In genomic region chr13:36298535-36299068, GRCh38 we compare ENCODE assay signal across 9 cellular contexts. TPM values are rescaled to one million over a fixed set of nuclear protein-coding genes. Genes with fewer than 3 reads are reported as not detected.
A peak's percentile ranks its signal among the peaks of the same experiment; 100 is the strongest.
DNase-seq lines count a peak whose midpoint lies in the region; ATAC-seq, FAIRE-seq and TF ChIP-seq lines count a peak whose summit lies in the region.
"Had no signal": no experiment of that assay in that cellular context is flagged by ENCODE, and none has a peak within 500 bp of the region (broad histone marks: within the 10 kb centered on the region; RNA-seq: fewer than 3 reads in every experiment).

No MANE protein-coding gene starts in this region.

- no peak for TF ChIP-seq EP300 in A549 (IDR thresholded peaks at IDR 0.05)

- TF ChIP-seq CTCF in A549 (IDR thresholded peaks at IDR 0.05): no peak
- TF ChIP-seq CTCF in HL-60 (IDR thresholded peaks at IDR 0.05; ENCODE audit: insufficient read depth, low read length): no peak
- TF ChIP-seq CTCF in brain microvascular endothelial cell (IDR thresholded peaks at IDR 0.05; ENCODE audit: low read depth, low read length, missing control alignments): no peak
- no peak for TF ChIP-seq CTCF in uterus (IDR thresholded peaks at IDR 0.05)

- ATAC-seq in A549: no peak
- no peak for ATAC-seq in HG02571 (IDR thresholded peaks at IDR 0.05; ENCODE audit: unreplicated experiment)

- no peak for TF ChIP-seq RAD21 in A549 (conservative IDR thresholded peaks at IDR 0.05 in 1 of 2, IDR thresholded peaks at IDR 0.05 in 1 of 2)

- no peak for TF ChIP-seq POLR2A in A549 (IDR thresholded peaks at IDR 0.05; ENCODE audit: low read length)
- no peak for TF ChIP-seq POLR2A in uterus (IDR thresholded peaks at IDR 0.05)

- H3K9me3 ChIP-seq in A549 (no peaks in the 10 kb centered on the region), muscle layer of duodenum (ENCODE audit: control insufficient read depth in 1 of 2, low read length in 2 of 2) (no peaks in the 10 kb centered on the region), uterus (no peaks in the 10 kb centered on the region)

- intact Hi-C loops in uterus (cut with DNase I; ENCODE audit: low total_unique reads): no loop called here

- H3K4me3 ChIP-seq in A549: no peak overlapping the region
- H3K4me3 ChIP-seq in HL-60 (replicated peaks; ENCODE audit: insufficient read depth, low read length): peak overlapping the region; percentile 80
- H3K4me3 ChIP-seq in brain microvascular endothelial cell (ENCODE audit: low read depth, low read length): peak overlapping the region; percentile 72
- H3K4me3 ChIP-seq in muscle layer of duodenum (ENCODE audit: low read depth in 1 of 2, low read length in 2 of 2): peak overlapping the region; percentile 78 to 81
- no peak overlapping the region for H3K4me3 ChIP-seq in uterus

- FAIRE-seq in A549 (lab: Jason Lieb, UNC): no peak

- POLR2A ChIA-PET in A549 (lab: Yijun Ruan, JAX): no interaction called here

- H3K4me2 ChIP-seq in A549: peak overlapping the region; percentile 86

- 80% methylated on average over 4 of the region's 4 CpGs for WGBS in A549 (ENCODE audit: missing lambda C conversion rate)

- in situ Hi-C loops in brain microvascular endothelial cell (cut with HindIII; ENCODE audit: low pct_ligation_motif_present, low sequenced_read_pairs): no loop called here

- H3K27me3 ChIP-seq in HL-60 (ENCODE audit: insufficient read depth, poor library complexity, severe bottlenecking): no peaks in the 10 kb centered on the region
- H3K27me3 ChIP-seq in brain microvascular endothelial cell (replicated peaks): no peaks in the 10 kb centered on the region
- no peaks in the 10 kb centered on the region for H3K27me3 ChIP-seq in muscle layer of duodenum (ENCODE audit: low read depth, low read length)
- H3K27me3 ChIP-seq in uterus: no peaks in the 10 kb centered on the region

- DNase-seq in A549 (ENCODE audit: low read depth in 1 of 2, low spot score in 1 of 2): no peak
- no peak for DNase-seq in HL-60 (ENCODE audit: low read depth in 1 of 2, low spot score in 1 of 2)
- DNase-seq in brain microvascular endothelial cell: no peak
- DNase-seq in NCI-H524 (lab: John Stamatoyannopoulos, UW): no peak
- DNase-seq in uterus: no peak
- no peak for DNase-seq in NCI-H2029 (lab: John Stamatoyannopoulos, UW)
- DNase-seq: effector memory CD4-positive, alpha-beta T cell had no signal

- CTCF ChIA-PET in A549 (lab: Yijun Ruan, JAX): interaction anchor here (0.6 to 1.2 kb wide), 3 partner anchors 14 to 507 kb away, joined by 3 to 4 read pairs (median 3); no protein-coding TSS in a partner anchor

- H3K27ac ChIP-seq in A549 (no peak overlapping the region), HL-60 (replicated peaks) (no peak overlapping the region), brain microvascular endothelial cell (no peak overlapping the region), muscle layer of duodenum (ENCODE audit: low read length) (no peak overlapping the region), uterus (peak overlapping the region in 1 of 2 donors; percentile 80)

- H3K36me3 ChIP-seq in brain microvascular endothelial cell (replicated peaks) (peaks cover 2% of the 10 kb centered on the region), muscle layer of duodenum (ENCODE audit: control insufficient read depth in 1 of 2, insufficient read depth in 2 of 2, low read length in 2 of 2) (peaks cover 0 to 1% of the 10 kb centered on the region in 2 donors), uterus (no peaks in the 10 kb centered on the region)

- H3K4me1 ChIP-seq in A549 (0 out of 3 replicates have a peak, but pooled peaks cover 4% of the 10 kb centered on the region), muscle layer of duodenum (ENCODE audit: control insufficient read depth in 1 of 2, insufficient read depth in 2 of 2, low read length in 2 of 2) (no peaks in the 10 kb centered on the region), uterus (no peaks in the 10 kb centered on the region)

TF ChIP-seq in A549, 52 proteins besides CTCF, POLR2A, EP300 and RAD21:
- TF ChIP-seq HOXB13 (CRISPR knock-in tag; IDR thresholded peaks at IDR 0.05; ENCODE audit: low read depth) (no peak), CHD4 (IDR thresholded peaks at IDR 0.05; ENCODE audit: borderline replicate concordance) (no peak), FOSL2 (IDR thresholded peaks at IDR 0.05) (no peak), FOSL2 (CRISPR knock-in tag; IDR thresholded peaks at IDR 0.05) (no peak), KDM5A (IDR thresholded peaks at IDR 0.05) (no peak), ZNF302 (CRISPR knock-in tag; IDR thresholded peaks at IDR 0.05) (no peak), RNF2 (IDR thresholded peaks at IDR 0.05; ENCODE audit: borderline replicate concordance, low read depth) (no peak), SMC3 (IDR thresholded peaks at IDR 0.05) (no peak), JUNB (IDR thresholded peaks at IDR 0.05) (no peak), TFCP2L1 (CRISPR knock-in tag; IDR thresholded peaks at IDR 0.05) (no peak), NR3C1 (IDR thresholded peaks at IDR 0.05) (no peak), POLR2AphosphoS2 (conservative IDR thresholded peaks at IDR 0.05; ENCODE audit: low read length) (no peak), BCL3 (IDR thresholded peaks at IDR 0.05) (no peak)
- TF ChIP-seq, protein P1, sequence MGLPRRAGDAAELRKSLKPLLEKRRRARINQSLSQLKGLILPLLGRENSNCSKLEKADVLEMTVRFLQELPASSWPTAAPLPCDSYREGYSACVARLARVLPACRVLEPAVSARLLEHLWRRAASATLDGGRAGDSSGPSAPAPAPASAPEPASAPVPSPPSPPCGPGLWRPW (IDR thresholded peaks at IDR 0.05): no peak
- TF ChIP-seq, protein P2, sequence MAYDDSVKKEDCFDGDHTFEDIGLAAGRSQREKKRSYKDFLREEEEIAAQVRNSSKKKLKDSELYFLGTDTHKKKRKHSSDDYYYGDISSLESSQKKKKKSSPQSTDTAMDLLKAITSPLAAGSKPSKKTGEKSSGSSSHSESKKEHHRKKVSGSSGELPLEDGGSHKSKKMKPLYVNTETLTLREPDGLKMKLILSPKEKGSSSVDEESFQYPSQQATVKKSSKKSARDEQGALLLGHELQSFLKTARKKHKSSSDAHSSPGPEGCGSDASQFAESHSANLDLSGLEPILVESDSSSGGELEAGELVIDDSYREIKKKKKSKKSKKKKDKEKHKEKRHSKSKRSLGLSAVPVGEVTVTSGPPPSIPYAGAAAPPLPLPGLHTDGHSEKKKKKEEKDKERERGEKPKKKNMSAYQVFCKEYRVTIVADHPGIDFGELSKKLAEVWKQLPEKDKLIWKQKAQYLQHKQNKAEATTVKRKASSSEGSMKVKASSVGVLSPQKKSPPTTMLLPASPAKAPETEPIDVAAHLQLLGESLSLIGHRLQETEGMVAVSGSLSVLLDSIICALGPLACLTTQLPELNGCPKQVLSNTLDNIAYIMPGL (CRISPR knock-in tag; IDR thresholded peaks at IDR 0.05; ENCODE audit: borderline replicate concordance): no peak

RNA-seq across cellular contexts. Expression of gene CCDC169, which starts 1.0 kb away (rescaled TPM):
- polyA plus RNA-seq in A549 (2011; rRNA removed) (1.4 and 2.0 TPM in 2 replicates), A549 (2017; fragmentation: RNase III; extraction: RNeasy Plus Mini Kit Qiagen cat#74134 plus additional on column Dnase treatment) (1.0 to 1.7 TPM (median 1.3 TPM) in 3 replicates)
- polyA plus RNA-seq in A549 (2012; cell fraction: cytosol; rRNA removed): 0.22 and 0.29 TPM in 2 replicates
- polyA plus RNA-seq in A549 (2012; cell fraction: nucleus; rRNA removed): 0.08 TPM in 1 of 2 replicates, not detected in the other
- 0.50 and 0.68 TPM in 2 replicates for polyA minus RNA-seq in A549 (2011; rRNA and poly(A)+ RNA removed)
- 1 to 10 TPM in 2 of 4 donors, under 1 TPM in 1, not detected in 1; 0.49 to 3.2 (median 1.5) TPM for total RNA-seq in uterus

RNA-seq across cellular contexts. Expression of gene SPART, which starts 47.6 kb away (rescaled TPM):
- polyA plus RNA-seq in A549 (2011; rRNA removed) (36.8 and 37.0 TPM in 2 replicates), A549 (2017; fragmentation: RNase III; extraction: RNeasy Plus Mini Kit Qiagen cat#74134 plus additional on column Dnase treatment) (33.9 to 40.2 TPM (median 34.3 TPM) in 3 replicates)
- polyA plus RNA-seq in A549 (2012; cell fraction: cytosol; rRNA removed): 10.7 and 12.1 TPM in 2 replicates
- polyA plus RNA-seq in A549 (2012; cell fraction: nucleus; rRNA removed): 8.8 and 9.9 TPM in 2 replicates
- 16.4 and 17.4 TPM in 2 replicates for polyA minus RNA-seq in A549 (2011; rRNA and poly(A)+ RNA removed)
- 100 to 1,000 TPM in 3 of 4 donors, 10 to 100 TPM in 1; 45.6 to 297 (median 135) TPM for total RNA-seq in uterus

Comparison
In these comparisons a context has a peak if more than half of its experiments do, and no peak if none do; other contexts are left out.
1. H3K4me3 ChIP-seq: peak in HL-60 (single experiment), brain microvascular endothelial cell (single experiment) and muscle layer of duodenum (2 of 2); none in A549 (single experiment) and uterus (0 of 2).